ENCODE assay signal across 1 cellular context in genomic region chr7:2263176-2263575, GRCh38.
TF ChIP-seq lines count a peak whose summit lies in the region.

No MANE protein-coding gene starts in this region.

TF ChIP-seq in K562, 482 proteins besides CTCF, POLR2A, EP300 and RAD21:
- TF ChIP-seq JUNB (CRISPR knock-in tag; conservative IDR thresholded peaks at IDR 0.05): no peak
- TF ChIP-seq POLR2G (IDR thresholded peaks at IDR 0.05; ENCODE audit: low read depth, low read length): 0 out of 2 replicates have a peak, but pooled peaks have one; percentile 17
- TF ChIP-seq NR2C1 (IDR thresholded peaks at IDR 0.05): no peak
- no peak for TF ChIP-seq NR2C1 (tag; IDR thresholded peaks at IDR 0.05)
- no peak for TF ChIP-seq CREB5 (CRISPR knock-in tag; IDR thresholded peaks at IDR 0.05)
- no peak for TF ChIP-seq NCOA2 (IDR thresholded peaks at IDR 0.05; ENCODE audit: partially characterized antibody in 2 of 2)
- TF ChIP-seq ZNF395 (CRISPR knock-in tag; IDR thresholded peaks at IDR 0.05): no peak
TF ChIP-seq in K562: peak in this region for 1.
